32 cellular contexts compared by ENCODE assay signal in the genomic region with DNA sequence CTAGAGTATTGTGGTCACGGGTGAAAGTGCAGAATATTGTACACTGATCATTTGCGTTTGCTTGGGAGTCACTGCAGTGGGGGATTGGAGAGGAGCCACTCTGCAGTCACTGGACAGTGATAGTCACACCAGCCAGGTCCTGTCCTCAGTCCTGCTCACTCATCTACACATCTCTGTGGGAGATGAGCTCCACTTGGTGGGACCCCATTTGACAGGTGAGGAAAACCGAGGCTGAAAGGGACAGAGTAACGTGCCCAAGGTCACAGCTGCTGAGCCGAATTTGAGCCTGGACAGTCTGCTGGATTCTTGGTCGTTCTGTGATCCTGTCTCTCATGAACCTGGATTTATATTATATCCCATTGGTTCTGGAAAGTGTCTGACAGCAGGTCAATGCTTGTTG. TPM values are rescaled to one million over a fixed set of nuclear protein-coding genes. Genes with fewer than 3 reads are reported as not detected.
"Had no signal": no experiment of that assay in that cellular context is flagged by ENCODE, and none has a peak within 500 bp of the region (broad histone marks: within the 10 kb centered on the region; RNA-seq: fewer than 3 reads in every experiment).

No MANE protein-coding gene starts in this region.

- H3K36me3 ChIP-seq: brain microvascular endothelial cell, Peyer's patch, WERI-Rb-1 had no signal

- H3K27ac ChIP-seq: brain microvascular endothelial cell, KMS-11, Peyer's patch, WERI-Rb-1 had no signal

- H3K9me3 ChIP-seq: Peyer's patch had no signal

- DNase-seq: activated CD4-positive, alpha-beta T cell treated with anti-CD3 and anti-CD28 coated beads for 1 hour; activated CD4-positive, alpha-beta T cell treated with anti-CD3 and anti-CD28 coated beads, Interleukin-2, amount 10 ng/mL, durations not matched to agents 24 days and 14 days; activated CD4-positive, alpha-beta T cell treated with anti-CD3 and anti-CD28 coated beads, Interleukin-2, amount 50 U/mL, for 4 hours; activated CD4-positive, CD25-positive, alpha-beta regulatory T cell; activated CD8-positive, alpha-beta T cell treated with anti-CD3 and anti-CD28 coated beads for 36 hours; activated effector memory CD4-positive, alpha-beta T cell treated with anti-CD3 and anti-CD28 coated beads, Interleukin-2, amount 50 U/mL, for 16 hours; activated naive CD4-positive, alpha-beta T cell; activated naive CD4-positive, alpha-beta T cell treated with anti-CD3 and anti-CD28 coated beads, Interleukin-2, amount 50 U/mL, for 16 hours; activated naive CD8-positive, alpha-beta T cell treated with anti-CD3 and anti-CD28 coated beads for 36 hours; activated T-cell treated with anti-CD3 and anti-CD28 coated beads, Interleukin-2, amount 50 U/mL, for 1 hour; activated T-cell treated with anti-CD3 and anti-CD28 coated beads, Interleukin-2, amount 50 U/mL, for 72 hours; amniotic stem cell; aorta; brain microvascular endothelial cell; NCI-H1105; NCI-H1417 treated with DMSO at 0.1 percent for 48 hours; NCI-H187 treated with DMSO at 0.1 percent for 48 hours; NCI-H2081; NCI-H345; NCI-H524 treated with DMSO at 0.1 percent for 48 hours; PC-3; Peyer's patch; RPMI8226; SW 1271; T-helper 1 cell; T-helper 2 cell; T-helper 9 cell; WERI-Rb-1 had no signal

- ATAC-seq: activated CD8-positive, alpha-beta T cell treated with anti-CD3 and anti-CD28 coated beads for 36 hours; activated T-cell treated with anti-CD3 and anti-CD28 coated beads, Interleukin-2, amount 50 U/mL, for 72 hours; activated T-helper 17 cell treated with anti-CD3 and anti-CD28 coated beads, Interleukin-2, amount 50 U/mL, for 72 hours; PC-3 had no signal

- H3K4me2 ChIP-seq: KMS-11 had no signal

- H3K27me3 ChIP-seq: brain microvascular endothelial cell, Peyer's patch had no signal

- H3K9ac ChIP-seq: KMS-11 had no signal

- H3K4me1 ChIP-seq: Peyer's patch had no signal

- H3K4me3 ChIP-seq: Peyer's patch had no signal

RNA-seq across cellular contexts. Expression of gene PHACTR3, which starts 17.7 kb away (rescaled TPM):
- total RNA-seq: activated CD4-positive, alpha-beta T cell treated with anti-CD3 and anti-CD28 coated beads, Interleukin-2, amount 10 ng/mL, durations not matched to agents 24 days and 14 days; activated CD8-positive, alpha-beta memory T cell treated with anti-CD3 and anti-CD28 coated beads for 36 hours; activated CD8-positive, alpha-beta T cell treated with anti-CD3 and anti-CD28 coated beads for 36 hours; activated naive CD8-positive, alpha-beta T cell treated with anti-CD3 and anti-CD28 coated beads for 36 hours; activated T-cell treated with anti-CD3 and anti-CD28 coated beads, Interleukin-2, amount 50 U/mL, for 72 hours; activated T-helper 17 cell treated with anti-CD3 and anti-CD28 coated beads, Interleukin-2, amount 50 U/mL, for 72 hours; NCI-H460 had no signal
- polyA plus RNA-seq: aorta had no signal
